In genomic region chr17:1592751-1593629, GRCh38 we compare ENCODE assay signal across 10 cellular contexts. TPM values are rescaled to one million over a fixed set of nuclear protein-coding genes. Genes with fewer than 3 reads are reported as not detected.
DNase-seq lines count a peak whose midpoint lies in the region; ATAC-seq and TF ChIP-seq lines count a peak whose summit lies in the region.
"Had no signal": no experiment of that assay in that cellular context is flagged by ENCODE, and none has a peak within 500 bp of the region (broad histone marks: within the 10 kb centered on the region; RNA-seq: fewer than 3 reads in every experiment).

No MANE protein-coding gene starts in this region.

- H3K9me3 ChIP-seq in BLaER1 = no peaks in the 10 kb centered on the region
- H3K9me3 ChIP-seq: pancreas had no signal

- no peak for DNase-seq in activated CD8-positive, alpha-beta T cell treated with anti-CD3 and anti-CD28 coated beads, Interleukin-2, amount 10 ng/mL, durations not matched to agents 7 days and 5 days
- no peak for DNase-seq in activated CD4-positive, alpha-beta T cell treated with anti-CD3 and anti-CD28 coated beads for 4 hours
- DNase-seq in stimulated activated CD4-positive, alpha-beta T cell treated with anti-CD3 and anti-CD28 coated beads, Interleukin-2, amount 100 ng/mL, for 48 hours = no peak
- no peak for DNase-seq in NCI-H526 treated with DMSO at 0.1 percent for 48 hours (lab: John Stamatoyannopoulos, UW)
- DNase-seq: pancreas had no signal

- POLR2A ChIA-PET in activated CD8-positive, alpha-beta T cell treated with anti-CD3 and anti-CD28 coated beads, Interleukin-2, amount 10 ng/mL, durations not matched to agents 7 days and 5 days (lab: Charles Lee) = no interaction called here

- peak overlapping the region; percentile 100 for H3K27ac ChIP-seq in BLaER1
- H3K27ac ChIP-seq: C4-2B, pancreas had no signal

- no peaks in the 10 kb centered on the region for H3K9me3 Mint-ChIP-seq in activated CD8-positive, alpha-beta T cell treated with anti-CD3 and anti-CD28 coated beads, Interleukin-2, amount 10 ng/mL, durations not matched to agents 7 days and 5 days (ENCODE audit: insufficient read depth)

- H3K27me3 Mint-ChIP-seq in activated CD8-positive, alpha-beta T cell treated with anti-CD3 and anti-CD28 coated beads, Interleukin-2, amount 10 ng/mL, durations not matched to agents 7 days and 5 days (ENCODE audit: low read depth) = no peaks in the 10 kb centered on the region

- H3K27ac Mint-ChIP-seq in activated CD8-positive, alpha-beta T cell treated with anti-CD3 and anti-CD28 coated beads, Interleukin-2, amount 10 ng/mL, durations not matched to agents 7 days and 5 days = peak overlapping the region; percentile 55

- H3K4me3 Mint-ChIP-seq in activated CD8-positive, alpha-beta T cell treated with anti-CD3 and anti-CD28 coated beads, Interleukin-2, amount 10 ng/mL, durations not matched to agents 7 days and 5 days = no peak overlapping the region

- no peaks in the 10 kb centered on the region for H4K20me1 ChIP-seq in BLaER1

- no peaks in the 10 kb centered on the region; the same call in 1 of the 2 replicates for H3K36me3 ChIP-seq in BLaER1
- H3K36me3 ChIP-seq: pancreas had no signal

- CTCF ChIA-PET in activated CD8-positive, alpha-beta T cell treated with anti-CD3 and anti-CD28 coated beads, Interleukin-2, amount 10 ng/mL, durations not matched to agents 7 days and 5 days (lab: Charles Lee) = no interaction called here

- no peaks in the 10 kb centered on the region for H3K27me3 ChIP-seq in BLaER1
- H3K27me3 ChIP-seq: pancreas had no signal

- peaks cover 13% of the 10 kb centered on the region for H3K4me1 Mint-ChIP-seq in activated CD8-positive, alpha-beta T cell treated with anti-CD3 and anti-CD28 coated beads, Interleukin-2, amount 10 ng/mL, durations not matched to agents 7 days and 5 days (ENCODE audit: low read depth)

- TF ChIP-seq POLR2A in GM19099 (IDR thresholded peaks at IDR 0.05; ENCODE audit: extremely low read depth, insufficient read length, low read depth) = peak; percentile 15

- H3K9ac ChIP-seq in BLaER1 = peak overlapping the region; percentile 95

- ATAC-seq in HG03064 (IDR thresholded peaks at IDR 0.05; ENCODE audit: low read depth, unreplicated experiment) (peak; percentile 79), HG02885 (IDR thresholded peaks at IDR 0.05; ENCODE audit: poor library complexity, unreplicated experiment) (no peak)
- ATAC-seq in activated CD8-positive, alpha-beta T cell treated with anti-CD3 and anti-CD28 coated beads, Interleukin-2, amount 10 ng/mL, durations not matched to agents 7 days and 5 days = no peak
- ATAC-seq: pancreas had no signal

- H3K36me3 Mint-ChIP-seq in activated CD8-positive, alpha-beta T cell treated with anti-CD3 and anti-CD28 coated beads, Interleukin-2, amount 10 ng/mL, durations not matched to agents 7 days and 5 days (ENCODE audit: low read depth) = no peaks in the 10 kb centered on the region

- H3K4me2 ChIP-seq in BLaER1 = peak overlapping the region; percentile 97

- peaks cover 79% of the 10 kb centered on the region for H3K4me1 ChIP-seq in BLaER1

- peak overlapping the region; percentile 56 for H3K4me3 ChIP-seq in BLaER1
- H3K4me3 ChIP-seq: pancreas had no signal

RNA-seq across cellular contexts. Expression of gene PITPNA, which starts 30.4 kb away (rescaled TPM):
- total RNA-seq in activated CD8-positive, alpha-beta T cell treated with anti-CD3 and anti-CD28 coated beads, Interleukin-2, amount 10 ng/mL, durations not matched to agents 7 days and 5 days = 10 to 100 TPM; 44.6 to 47.3 TPM

RNA-seq across cellular contexts. Expression of gene SLC43A2, which starts 35.6 kb away (rescaled TPM):
- under 1 TPM; 0.55 to 0.68 TPM for total RNA-seq in activated CD8-positive, alpha-beta T cell treated with anti-CD3 and anti-CD28 coated beads, Interleukin-2, amount 10 ng/mL, durations not matched to agents 7 days and 5 days

RNA-seq across cellular contexts. Expression of gene SCARF1, which starts 52.5 kb away (rescaled TPM):
- 1 to 10 TPM; 4.5 to 5.3 TPM for total RNA-seq in activated CD8-positive, alpha-beta T cell treated with anti-CD3 and anti-CD28 coated beads, Interleukin-2, amount 10 ng/mL, durations not matched to agents 7 days and 5 days

RNA-seq across cellular contexts. Expression of gene RILP, which starts 56.7 kb away (rescaled TPM):
- total RNA-seq in activated CD8-positive, alpha-beta T cell treated with anti-CD3 and anti-CD28 coated beads, Interleukin-2, amount 10 ng/mL, durations not matched to agents 7 days and 5 days = 1 to 10 TPM; 6.2 to 6.5 TPM
